Comparison of ENCODE assay signal across 11 cellular contexts in genomic region chr19:45321848-45322247, GRCh38. TPM values are rescaled to one million over a fixed set of nuclear protein-coding genes. Genes with fewer than 3 reads are reported as not detected.
"Had no signal": no experiment of that assay in that cellular context is flagged by ENCODE, and none has a peak within 500 bp of the region (broad histone marks: within the 10 kb centered on the region; RNA-seq: fewer than 3 reads in every experiment).

No MANE protein-coding gene starts in this region.

- H3K27ac ChIP-seq: esophagus squamous epithelium, suprapubic skin, upper lobe of right lung had no signal

- H3K36me3 ChIP-seq: esophagus squamous epithelium, suprapubic skin, upper lobe of right lung had no signal

- H3K4me1 ChIP-seq: upper lobe of right lung had no signal

- DNase-seq: activated CD4-positive, alpha-beta memory T cell treated with anti-CD3 and anti-CD28 coated beads for 36 hours; activated CD4-positive, alpha-beta T cell treated with anti-CD3 and anti-CD28 coated beads for 1 hour; aorta; esophagus squamous epithelium; foreskin fibroblast; stimulated activated CD4-positive, alpha-beta T cell treated with anti-CD3 and anti-CD28 coated beads, Interleukin-2, amount 100 ng/mL, for 48 hours; stimulated activated naive CD8-positive, alpha-beta T cell treated with anti-CD3 and anti-CD28 coated beads, Interleukin-15, Interleukin-2, amounts not matched to agents 100 U/mL and 50 U/mL, for 24 hours; upper lobe of right lung had no signal

- ATAC-seq: sciatic nerve; stimulated activated naive CD8-positive, alpha-beta T cell treated with anti-CD3 and anti-CD28 coated beads, Interleukin-15, Interleukin-2, amounts not matched to agents 100 U/mL and 50 U/mL, for 24 hours had no signal

- H3K4me3 Mint-ChIP-seq: activated CD4-positive, alpha-beta memory T cell treated with anti-CD3 and anti-CD28 coated beads for 36 hours had no signal

- H3K36me3 Mint-ChIP-seq: activated CD4-positive, alpha-beta memory T cell treated with anti-CD3 and anti-CD28 coated beads for 36 hours had no signal

- H3K9me3 Mint-ChIP-seq: activated CD4-positive, alpha-beta memory T cell treated with anti-CD3 and anti-CD28 coated beads for 36 hours had no signal

- H3K4me3 ChIP-seq: esophagus squamous epithelium, suprapubic skin, upper lobe of right lung had no signal

- H3K9me3 ChIP-seq: esophagus squamous epithelium, suprapubic skin, upper lobe of right lung had no signal

- H3K27ac Mint-ChIP-seq: activated CD4-positive, alpha-beta memory T cell treated with anti-CD3 and anti-CD28 coated beads for 36 hours had no signal

RNA-seq across cellular contexts. Expression of gene CKM, which starts 0.8 kb away (rescaled TPM):
- total RNA-seq: activated CD4-positive, alpha-beta memory T cell treated with anti-CD3 and anti-CD28 coated beads for 36 hours; aorta; esophagus squamous epithelium; sciatic nerve; suprapubic skin had no signal
- polyA plus RNA-seq: keratinocyte had no signal

RNA-seq across cellular contexts. Expression of gene KLC3, which starts 18.7 kb away (rescaled TPM):
- total RNA-seq: activated CD4-positive, alpha-beta memory T cell treated with anti-CD3 and anti-CD28 coated beads for 36 hours; aorta; sciatic nerve had no signal
- polyA plus RNA-seq: aorta had no signal
